ENCODE assay signal across 8 cellular contexts in genomic region chr20:41339957-41340326, GRCh38. TPM values are rescaled to one million over a fixed set of nuclear protein-coding genes. Genes with fewer than 3 reads are reported as not detected.
DNase-seq lines count a peak whose midpoint lies in the region; ATAC-seq, FAIRE-seq and TF ChIP-seq lines count a peak whose summit lies in the region.

No MANE protein-coding gene starts in this region.

- TF ChIP-seq CTCF in GM13977 (IDR thresholded peaks at IDR 0.05; ENCODE audit: extremely low read depth, insufficient read depth, missing control alignments) (peak; percentile 97), HepG2 (CRISPR knock-in tag; IDR thresholded peaks at IDR 0.05) (peak; percentile 100)

- peaks cover 5 to 18% of the 10 kb centered on the region in 2 experiments for H3K27me3 ChIP-seq in HepG2 (ENCODE audit: control insufficient read depth in 1 of 2, insufficient read depth in 2 of 2, low read length in 2 of 2)

- H3K4me1 ChIP-seq in HepG2 (ENCODE audit: insufficient read depth, low read length) = peaks cover 40% of the 10 kb centered on the region

- no TSS peak for BruUV-seq in HepG2 (replicated peaks; lab: Mats Ljungman, UMichigan)

- no peaks in the 10 kb centered on the region for H3K9me3 ChIP-seq in HepG2 (ENCODE audit: low read length)

- peak overlapping the region; percentile 68 to 91 (median 76) for H3K4me3 ChIP-seq in HepG2 (replicated peaks in 1 of 3; ENCODE audit: insufficient read depth in 1 of 3, low read depth in 2 of 3, low read length in 3 of 3)

- H2AFZ ChIP-seq in HepG2 (ENCODE audit: low read length) = peak overlapping the region; percentile 81

- H3K36me3 ChIP-seq in HepG2 (replicated peaks in 1 of 2; ENCODE audit: control insufficient read depth in 1 of 2, insufficient read depth in 2 of 2, low read length in 2 of 2) = no peaks in the 10 kb centered on the region

- DNase-seq in GM13977 (ENCODE audit: low spot score) = peak; percentile 86
- peak; percentile 7 for DNase-seq in NCI-H524 treated with DMSO at 0.1 percent for 48 hours (lab: John Stamatoyannopoulos, UW)
- DNase-seq in activated CD4-positive, alpha-beta T cell treated with anti-CD3 and anti-CD28 coated beads, Interleukin-2, amount 50 U/mL, for 4 hours = peak; percentile 80 to 83
- DNase-seq in dermis microvascular lymphatic vessel endothelial cell (ENCODE audit: low read depth in 2 of 2) = peak; percentile 23 to 70
- DNase-seq in HepG2 (ENCODE audit: low spot score) = peak; percentile 81
- peak; percentile 88 to 93 for DNase-seq in stimulated activated CD4-positive, alpha-beta T cell treated with anti-CD3 and anti-CD28 coated beads, Interleukin-2, amount 100 ng/mL, for 48 hours

- TF ChIP-seq POLR2A in HepG2 (IDR thresholded peaks at IDR 0.05; ENCODE audit: insufficient read depth in 1 of 2, low read depth in 2 of 2, low read length in 2 of 2) = no peak

- peak overlapping the region; percentile 93 for H3K4me2 ChIP-seq in HepG2 (ENCODE audit: low read depth, low read length)

- peak; percentile 100 for TF ChIP-seq RAD21 in HepG2 (CRISPR knock-in tag; IDR thresholded peaks at IDR 0.05)

- peaks cover 5% of the 10 kb centered on the region for H3K79me2 ChIP-seq in HepG2 (ENCODE audit: insufficient read depth, low read length)

- 2% methylated on average over 15 of the region's 25 CpGs for WGBS in HepG2 (ENCODE audit: low lambda C conversion rate)

- no peak overlapping the region for H3K27ac ChIP-seq in HepG2 (ENCODE audit: extremely low read length, insufficient read depth, low read length)

- TF ChIP-seq EP300 in HepG2 (IDR thresholded peaks at IDR 0.05; ENCODE audit: low read depth in 2 of 2, low read length in 2 of 2) (no peak), HepG2 (CRISPR knock-in tag; IDR thresholded peaks at IDR 0.05; ENCODE audit: borderline replicate concordance) (no peak)

- intact Hi-C loops in HepG2 (cut with micrococcal nuclease; ENCODE audit: unreplicated experiment) = loop anchor here (1.0 to 5.0 kb wide), 8 partner anchors 19 to 372 kb away; no protein-coding TSS in a partner anchor

- no peak overlapping the region for H3K9ac ChIP-seq in HepG2 (ENCODE audit: insufficient read depth, low read depth, low read length)

- in situ Hi-C loops in GM13977 (cut with MboI; ENCODE audit: low pct_unique_long_range_greater_than_20kb, low sequenced_read_pairs, unreplicated experiment) (loop anchor here (5.0 kb wide), 1 partner anchor 163 kb away; no protein-coding TSS in a partner anchor), HepG2 (cut with HindIII; ENCODE audit: extremely low pct_ligation_motif_present, low pct_unique_long_range_greater_than_20kb) (loop anchor here (5.0 to 10.0 kb wide), 4 partner anchors 95 to 373 kb away; partner anchors contain the start of gene PLCG1)

- POLR2A ChIA-PET in HepG2 (lab: Yijun Ruan, JAX) = interaction anchor here (0.6 to 2.3 kb wide), 17 partner anchors 9 to 1168 kb away, joined by 3 to 18 read pairs (median 6); partner anchors contain the start of genes CHD6 and ZHX3

- peak; percentile 63 for FAIRE-seq in HepG2 (lab: Jason Lieb, UNC)

- H4K20me1 ChIP-seq in HepG2 (ENCODE audit: insufficient read depth, low read length) = no peaks in the 10 kb centered on the region; the same call in 1 of the 2 replicates

- peak; percentile 81 for ATAC-seq in HG03378 (IDR thresholded peaks at IDR 0.05; ENCODE audit: unreplicated experiment)
- ATAC-seq in HepG2 = peak; percentile 85
- no peak for ATAC-seq in HG02981 (IDR thresholded peaks at IDR 0.05; ENCODE audit: unreplicated experiment)

- CTCF ChIA-PET in HepG2 (lab: Yijun Ruan, JAX; ENCODE audit: low intra/inter-chr PET ratio, low total read pairs) = interaction anchor here (0.7 to 3.6 kb wide), 7 partner anchors 90 to 372 kb away, joined by 3 to 76 read pairs (median 8); no protein-coding TSS in a partner anchor

TF ChIP-seq in HepG2, 621 proteins besides CTCF, POLR2A, EP300 and RAD21 (continues in another document):
- TF ChIP-seq SOX5 (CRISPR knock-in tag; IDR thresholded peaks at IDR 0.05; ENCODE audit: borderline replicate concordance) (0 out of 2 replicates have a peak, but pooled peaks have one; percentile 48), ZNF788 (CRISPR knock-in tag; IDR thresholded peaks at IDR 0.05; ENCODE audit: borderline replicate concordance) (peak; percentile 77; the same call in 1 of the 2 replicates)

RNA-seq across cellular contexts. Expression of gene LPIN3, which starts 0.7 kb away (rescaled TPM):
- 0.13 and 0.77 TPM in 2 replicates for total RNA-seq in dermis microvascular lymphatic vessel endothelial cell
- 3.5 and 14.2 TPM in 2 replicates for total RNA-seq in HepG2 (2016; rRNA removed; fragmentation: Illumina TruSeq; extraction: Trizol)
- total RNA-seq in HepG2 (2016; cell fraction: cytosol; rRNA removed; fragmentation: Illumina TruSeq; extraction: Trizol; ENCODE audit: low read depth) = 1.1 and 1.2 TPM in 2 replicates
- total RNA-seq in HepG2 (2016; cell fraction: insoluble cytoplasmic fraction; rRNA removed; fragmentation: Illumina TruSeq; extraction: Trizol) = 2.8 and 12.1 TPM in 2 replicates
- total RNA-seq in HepG2 (2016; cell fraction: membrane; rRNA removed; fragmentation: Illumina TruSeq; extraction: Trizol) = 1.00 and 1.4 TPM in 2 replicates
- total RNA-seq in HepG2 (2016; cell fraction: nucleus; rRNA removed; fragmentation: Illumina TruSeq; extraction: Trizol) = 17.9 and 18.2 TPM in 2 replicates
- polyA plus RNA-seq in HepG2 (2011; rRNA removed) = 28.6 and 43.6 TPM in 2 replicates
- 3.2 and 4.6 TPM in 2 replicates for polyA plus RNA-seq in HepG2 (2011; cell fraction: cytosol; rRNA removed)
- polyA plus RNA-seq in HepG2 (2011; cell fraction: nucleus; rRNA removed) = 337 and 399 TPM in 2 replicates
- 15.0 and 15.8 TPM in 2 replicates for polyA plus RNA-seq in HepG2 (2012)
- polyA plus RNA-seq in HepG2 (2016; cell fraction: cytosol; fragmentation: Illumina TruSeq; extraction: Trizol; ENCODE audit: low read depth) = 0.34 and 0.35 TPM in 2 replicates
- 1.9 and 3.7 TPM in 2 replicates for polyA plus RNA-seq in HepG2 (2016; cell fraction: insoluble cytoplasmic fraction; fragmentation: Illumina TruSeq; extraction: Trizol; ENCODE audit: low read depth)
- polyA plus RNA-seq in HepG2 (2016; cell fraction: membrane; fragmentation: Illumina TruSeq; extraction: Trizol; ENCODE audit: low read depth) = 0.42 and 0.58 TPM in 2 replicates
- polyA plus RNA-seq in HepG2 (2016; cell fraction: nucleus; fragmentation: Illumina TruSeq; extraction: Trizol; ENCODE audit: insufficient read depth, low read depth) = 71.3 and 85.0 TPM in 2 replicates
- 5.4 and 16.3 TPM in 2 replicates for polyA minus RNA-seq in HepG2 (2011; rRNA and poly(A)+ RNA removed; ENCODE audit: low replicate concordance)
- 4.1 and 4.4 TPM in 2 replicates for polyA minus RNA-seq in HepG2 (2011; cell fraction: cytosol; rRNA and poly(A)+ RNA removed)
- polyA minus RNA-seq in HepG2 (2011; cell fraction: nucleus; rRNA and poly(A)+ RNA removed) = 35.8 and 39.4 TPM in 2 replicates

RNA-seq across cellular contexts. Expression of gene ZHX3, which starts 22.4 kb away (rescaled TPM):
- total RNA-seq in dermis microvascular lymphatic vessel endothelial cell (6.2 and 6.4 TPM in 2 replicates), HepG2 (2016; rRNA removed; fragmentation: Illumina TruSeq; extraction: Trizol) (11.7 and 13.0 TPM in 2 replicates)
- total RNA-seq in HepG2 (2016; cell fraction: cytosol; rRNA removed; fragmentation: Illumina TruSeq; extraction: Trizol; ENCODE audit: low read depth) = 7.8 and 8.9 TPM in 2 replicates
- total RNA-seq in HepG2 (2016; cell fraction: insoluble cytoplasmic fraction; rRNA removed; fragmentation: Illumina TruSeq; extraction: Trizol) = 11.9 and 13.9 TPM in 2 replicates
- total RNA-seq in HepG2 (2016; cell fraction: membrane; rRNA removed; fragmentation: Illumina TruSeq; extraction: Trizol) = 9.7 and 11.7 TPM in 2 replicates
- total RNA-seq in HepG2 (2016; cell fraction: nucleus; rRNA removed; fragmentation: Illumina TruSeq; extraction: Trizol) = 13.8 and 17.1 TPM in 2 replicates
- polyA plus RNA-seq in HepG2 (2011; rRNA removed) = 8.1 and 8.4 TPM in 2 replicates
- 3.7 and 3.9 TPM in 2 replicates for polyA plus RNA-seq in HepG2 (2011; cell fraction: cytosol; rRNA removed)
- 9.0 and 9.8 TPM in 2 replicates for polyA plus RNA-seq in HepG2 (2011; cell fraction: nucleus; rRNA removed)
- polyA plus RNA-seq in HepG2 (2012) = 8.2 and 8.7 TPM in 2 replicates
- 8.5 and 10.7 TPM in 2 replicates for polyA plus RNA-seq in HepG2 (2016; cell fraction: cytosol; fragmentation: Illumina TruSeq; extraction: Trizol; ENCODE audit: low read depth)
- polyA plus RNA-seq in HepG2 (2016; cell fraction: insoluble cytoplasmic fraction; fragmentation: Illumina TruSeq; extraction: Trizol; ENCODE audit: low read depth) = 11.8 and 13.5 TPM in 2 replicates
- polyA plus RNA-seq in HepG2 (2016; cell fraction: membrane; fragmentation: Illumina TruSeq; extraction: Trizol; ENCODE audit: low read depth) = 8.4 and 11.6 TPM in 2 replicates
- 15.2 and 17.6 TPM in 2 replicates for polyA plus RNA-seq in HepG2 (2016; cell fraction: nucleus; fragmentation: Illumina TruSeq; extraction: Trizol; ENCODE audit: insufficient read depth, low read depth)
- polyA minus RNA-seq in HepG2 (2011; rRNA and poly(A)+ RNA removed; ENCODE audit: low replicate concordance) = 14.5 and 16.9 TPM in 2 replicates
- polyA minus RNA-seq in HepG2 (2011; cell fraction: cytosol; rRNA and poly(A)+ RNA removed) = 4.8 and 7.9 TPM in 2 replicates
- 8.8 and 10.6 TPM in 2 replicates for polyA minus RNA-seq in HepG2 (2011; cell fraction: nucleus; rRNA and poly(A)+ RNA removed)

RNA-seq across cellular contexts. Expression of gene EMILIN3, which starts 26.7 kb away (rescaled TPM):
- total RNA-seq in dermis microvascular lymphatic vessel endothelial cell = under 0.01 and 0.13 TPM in 2 replicates
- 0.14 and 0.29 TPM in 2 replicates for total RNA-seq in HepG2 (2016; rRNA removed; fragmentation: Illumina TruSeq; extraction: Trizol)
- 0.10 TPM in 1 of 2 replicates, not detected in the other for total RNA-seq in HepG2 (2016; cell fraction: cytosol; rRNA removed; fragmentation: Illumina TruSeq; extraction: Trizol; ENCODE audit: low read depth)
- total RNA-seq in HepG2 (2016; cell fraction: insoluble cytoplasmic fraction; rRNA removed; fragmentation: Illumina TruSeq; extraction: Trizol) = 0.16 and 0.28 TPM in 2 replicates
- 0.09 and 0.10 TPM in 2 replicates for total RNA-seq in HepG2 (2016; cell fraction: membrane; rRNA removed; fragmentation: Illumina TruSeq; extraction: Trizol)
- total RNA-seq in HepG2 (2016; cell fraction: nucleus; rRNA removed; fragmentation: Illumina TruSeq; extraction: Trizol) = 0.16 TPM in 2 replicates
- polyA plus RNA-seq in HepG2 (2011; rRNA removed) = 0.25 and 0.27 TPM in 2 replicates
- polyA plus RNA-seq in HepG2 (2011; cell fraction: cytosol; rRNA removed) = 0.23 and 0.36 TPM in 2 replicates
- polyA plus RNA-seq in HepG2 (2011; cell fraction: nucleus; rRNA removed) = 0.29 and 0.35 TPM in 2 replicates
- 0.50 and 0.56 TPM in 2 replicates for polyA plus RNA-seq in HepG2 (2012)
- polyA plus RNA-seq in HepG2 (2016; cell fraction: cytosol; fragmentation: Illumina TruSeq; extraction: Trizol; ENCODE audit: low read depth) = not detected in 2 replicates
- polyA plus RNA-seq in HepG2 (2016; cell fraction: insoluble cytoplasmic fraction; fragmentation: Illumina TruSeq; extraction: Trizol; ENCODE audit: low read depth) = 0.10 and 0.19 TPM in 2 replicates
- polyA plus RNA-seq in HepG2 (2016; cell fraction: membrane; fragmentation: Illumina TruSeq; extraction: Trizol; ENCODE audit: low read depth) = 0.05 and 0.09 TPM in 2 replicates
- 0.38 and 0.41 TPM in 2 replicates for polyA plus RNA-seq in HepG2 (2016; cell fraction: nucleus; fragmentation: Illumina TruSeq; extraction: Trizol; ENCODE audit: insufficient read depth, low read depth)
- 0.05 and 1.5 TPM in 2 replicates for polyA minus RNA-seq in HepG2 (2011; rRNA and poly(A)+ RNA removed; ENCODE audit: low replicate concordance)
- polyA minus RNA-seq in HepG2 (2011; cell fraction: cytosol; rRNA and poly(A)+ RNA removed) = 0.18 and 0.20 TPM in 2 replicates
- 0.13 TPM in 1 of 2 replicates, not detected in the other for polyA minus RNA-seq in HepG2 (2011; cell fraction: nucleus; rRNA and poly(A)+ RNA removed)

Comparison
In these comparisons a context has a peak if more than half of its experiments do, and no peak if none do; other contexts are left out.
1. DNase-seq: peak in every context shown above with its lines; median percentile 90 in stimulated activated CD4-positive, alpha-beta T cell treated with anti-CD3 and anti-CD28 coated beads, Interleukin-2, amount 100 ng/mL, for 48 hours; 86 in GM13977; 82 in activated CD4-positive, alpha-beta T cell treated with anti-CD3 and anti-CD28 coated beads, Interleukin-2, amount 50 U/mL, for 4 hours; 81 in HepG2; 46 in dermis microvascular lymphatic vessel endothelial cell; 7 in NCI-H524 treated with DMSO at 0.1 percent for 48 hours.